In the genomic region with DNA sequence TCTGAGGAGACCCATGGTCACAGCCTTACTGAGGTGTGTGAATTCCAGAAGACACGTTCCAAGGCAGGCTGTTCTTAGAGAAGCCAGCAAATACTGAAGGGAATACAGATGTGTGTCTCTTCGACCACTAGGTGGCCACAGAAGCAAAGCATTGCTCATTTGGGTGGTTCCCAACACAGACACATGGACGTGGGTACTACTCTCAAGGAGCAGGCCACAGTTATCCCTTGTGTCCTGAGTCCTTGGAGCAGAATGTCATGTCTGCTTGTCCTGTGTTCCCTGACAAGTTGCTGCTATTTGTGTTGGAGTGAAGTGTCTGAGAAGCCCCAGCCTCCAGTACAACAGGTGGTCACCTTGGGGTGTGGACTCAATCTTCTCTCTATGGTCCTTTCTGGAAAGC, we compare ENCODE assay signal across 8 cellular contexts. TPM values are rescaled to one million over a fixed set of nuclear protein-coding genes. Genes with fewer than 3 reads are reported as not detected.
DNase-seq lines count a peak whose midpoint lies in the region; ATAC-seq and TF ChIP-seq lines count a peak whose summit lies in the region.

No MANE protein-coding gene starts in this region.

- no peak overlapping the region for H2BK20ac ChIP-seq in H9 (ENCODE audit: low read depth, low read length, poor library complexity, severe bottlenecking)

- no peak overlapping the region for H4K8ac ChIP-seq in H9 (replicated peaks; ENCODE audit: insufficient read length, low read depth, low read length)

- no peaks in the 10 kb centered on the region for H3K27me3 ChIP-seq in H9 (ENCODE audit: insufficient read depth, low read length)
- no peaks in the 10 kb centered on the region for H3K27me3 ChIP-seq in lower lobe of right lung (ENCODE audit: low read depth)

- H3K9ac ChIP-seq in H9 (ENCODE audit: extremely low read depth, insufficient read length, low read length) = no peak overlapping the region

- CTCF ChIA-PET in activated CD4-positive, alpha-beta T cell treated with anti-CD3 and anti-CD28 coated beads for 36 hours (lab: Charles Lee) = interaction anchor here (0.7 to 6.0 kb wide), 26 partner anchors 9 to 181 kb away, joined by 3 to 77 read pairs (median 6); a partner anchor contains a TSS

- H3K36me3 ChIP-seq in lower lobe of right lung = peaks cover 57% of the 10 kb centered on the region

- H3K4me2 ChIP-seq in H9 (ENCODE audit: insufficient read depth, insufficient read length, low read length) = no peak overlapping the region

- peaks cover 6 to 38% (median 29%) of the 10 kb centered on the region in 3 experiments; a peak in 6 of 7 replicates for H3K36me3 Mint-ChIP-seq in H9 (ENCODE audit: insufficient read depth in 1 of 3, low read depth in 3 of 3)
- peaks cover 45% of the 10 kb centered on the region for H3K36me3 Mint-ChIP-seq in activated CD4-positive, alpha-beta T cell treated with anti-CD3 and anti-CD28 coated beads for 36 hours (ENCODE audit: low read depth)

- POLR2A ChIA-PET in activated CD4-positive, alpha-beta T cell treated with anti-CD3 and anti-CD28 coated beads for 36 hours (lab: Charles Lee) = no interaction called here

- H3K27ac Mint-ChIP-seq in H9 = peak overlapping the region in 1 of 3 experiments; percentile 13; a peak in 1 of 7 replicates
- H3K27ac Mint-ChIP-seq in activated CD4-positive, alpha-beta T cell treated with anti-CD3 and anti-CD28 coated beads for 36 hours = peak overlapping the region; percentile 81

- no peaks in the 10 kb centered on the region for H3K23me2 ChIP-seq in H9 (ENCODE audit: insufficient read length, low read depth, low read length, poor library complexity, severe bottlenecking)

- H3K79me1 ChIP-seq in H9 (ENCODE audit: insufficient read depth, low read depth, low read length, poor library complexity, severe bottlenecking) = no peaks in the 10 kb centered on the region

- H3K27me3 Mint-ChIP-seq in H9 (ENCODE audit: low read depth) = no peaks in the 10 kb centered on the region
- no peaks in the 10 kb centered on the region for H3K27me3 Mint-ChIP-seq in activated CD4-positive, alpha-beta T cell treated with anti-CD3 and anti-CD28 coated beads for 36 hours

- H2BK12ac ChIP-seq in H9 (ENCODE audit: insufficient read length, low read depth, low read length) = no peak overlapping the region

- no peak overlapping the region for H2BK120ac ChIP-seq in H9 (ENCODE audit: low read depth, low read length, poor library complexity, severe bottlenecking)

- no peak overlapping the region for H3K56ac ChIP-seq in H9 (ENCODE audit: insufficient read length, low read depth, low read length)

- no peak overlapping the region for H2AFZ ChIP-seq in H9 (ENCODE audit: low read length)

- TF ChIP-seq CTCF in H9 (conservative IDR thresholded peaks at IDR 0.05) (peak; percentile 86), lower lobe of right lung (IDR thresholded peaks at IDR 0.05) (peak; percentile 79)

- no peak overlapping the region for H3K23ac ChIP-seq in H9 (ENCODE audit: insufficient read length, low read depth, low read length)

- WGBS in H9 (ENCODE audit: extremely low coverage, insufficient read length, low lambda C conversion rate) = no CpG with 5 or more reads among the region's 3 CpGs

- H3K4me1 ChIP-seq in H9 (ENCODE audit: insufficient read depth, low read length) (no peaks in the 10 kb centered on the region), lower lobe of right lung (peaks cover 30% of the 10 kb centered on the region)

- no peak overlapping the region for H3K4me3 Mint-ChIP-seq in H9
- no peak overlapping the region for H3K4me3 Mint-ChIP-seq in activated CD4-positive, alpha-beta T cell treated with anti-CD3 and anti-CD28 coated beads for 36 hours

- no peak overlapping the region for H4K91ac ChIP-seq in H9 (ENCODE audit: insufficient read length, low read depth, low read length)

- intact Hi-C loops in activated CD4-positive, alpha-beta T cell treated with anti-CD3 and anti-CD28 coated beads for 36 hours (cut with DNase I, micrococcal nuclease) = loop anchor here (1.0 to 5.0 kb wide), 4 partner anchors 42 to 451 kb away; a partner anchor contains a TSS
- intact Hi-C loops in lower lobe of right lung (cut with DNase I) = no loop called here

- H3K4ac ChIP-seq in H9 (ENCODE audit: low read depth, low read length) = no peak overlapping the region

- H3K9me3 ChIP-seq in H9 (ENCODE audit: control insufficient read depth, low read depth, low read length) (no peaks in the 10 kb centered on the region), lower lobe of right lung (no peaks in the 10 kb centered on the region)

- H3K9me3 Mint-ChIP-seq in H9 = no peaks in the 10 kb centered on the region
- no peaks in the 10 kb centered on the region for H3K9me3 Mint-ChIP-seq in activated CD4-positive, alpha-beta T cell treated with anti-CD3 and anti-CD28 coated beads for 36 hours (ENCODE audit: low read depth)

- H3K79me2 ChIP-seq in H9 (ENCODE audit: insufficient read depth, low read length) = no peaks in the 10 kb centered on the region

- no peak overlapping the region for H3K14ac ChIP-seq in H9 (ENCODE audit: insufficient read depth, low read length)

- H2BK5ac ChIP-seq in H9 (ENCODE audit: insufficient read length, low read length) = no peak overlapping the region

- no peaks in the 10 kb centered on the region for H4K20me1 ChIP-seq in H9 (ENCODE audit: control insufficient read depth, insufficient read depth, insufficient read length)

- no peak overlapping the region for H2AK5ac ChIP-seq in H9 (ENCODE audit: insufficient read length, low read length)

- ATAC-seq in activated CD4-positive, alpha-beta T cell treated with anti-CD3 and anti-CD28 coated beads for 36 hours = peak; percentile 72
- peak; percentile 81 to 87 for ATAC-seq in lower lobe of right lung
- no peak for ATAC-seq in GM21367 (IDR thresholded peaks at IDR 0.05; ENCODE audit: unreplicated experiment)

- H3K4me1 Mint-ChIP-seq in H9 = peaks cover 13 to 17% of the 10 kb centered on the region in 2 experiments
- H3K4me1 Mint-ChIP-seq in activated CD4-positive, alpha-beta T cell treated with anti-CD3 and anti-CD28 coated beads for 36 hours = peaks cover 48% of the 10 kb centered on the region

- H3K27ac ChIP-seq in H9 (ENCODE audit: insufficient read length, low read depth, low read length) = no peak overlapping the region
- no peak overlapping the region for H3K27ac ChIP-seq in lower lobe of right lung

- no peak overlapping the region for H3K18ac ChIP-seq in H9 (ENCODE audit: insufficient read length, low read depth, low read length)

- no peak overlapping the region for H2BK15ac ChIP-seq in H9 (ENCODE audit: low read depth, low read length)

- H3K4me3 ChIP-seq in lower lobe of right lung = no peak overlapping the region

- H4K5ac ChIP-seq in H9 (ENCODE audit: insufficient read length, low read depth, low read length) = peak overlapping the region; percentile 10

- DNase-seq in COLO668 (lab: John Stamatoyannopoulos, UW; ENCODE audit: unreplicated experiment) (peak; percentile 43), H9 (peak; percentile 71), NCI-H226 (peak; percentile 51), dedifferentiated amniotic fluid mesenchymal stem cell (ENCODE audit: extremely low spot score) (peak; percentile 85), lower lobe of right lung (no peak)
- DNase-seq in activated CD4-positive, alpha-beta T cell treated with anti-CD3 and anti-CD28 coated beads for 36 hours = peak; percentile 75
- DNase-seq in stimulated activated CD8-positive, alpha-beta memory T cell treated with anti-CD3 and anti-CD28 coated beads, Interleukin-4, amount 100 ng/mL, for 1 hour (ENCODE audit: low read depth in 2 of 2, low spot score in 1 of 2) = peak; percentile 28 to 31

- H3T11ph ChIP-seq in H9 (ENCODE audit: low read length) = no peak overlapping the region

RNA-seq across cellular contexts. Expression of a gene that starts 30.3 kb away (rescaled TPM):
- 44.4 and 45.7 TPM in 2 replicates for total RNA-seq in H9 (2021)
- total RNA-seq in activated CD4-positive, alpha-beta T cell treated with anti-CD3 and anti-CD28 coated beads for 36 hours = 10 to 100 TPM; 67.7 to 80.2 TPM
- 53.8 TPM for total RNA-seq in lower lobe of right lung

RNA-seq across cellular contexts. Expression of a gene that starts 32.0 kb away (rescaled TPM):
- total RNA-seq in H9 (2021) (74.1 and 78.9 TPM in 2 replicates), lower lobe of right lung (43.5 TPM)
- 10 to 100 TPM; 27.1 to 29.5 TPM for total RNA-seq in activated CD4-positive, alpha-beta T cell treated with anti-CD3 and anti-CD28 coated beads for 36 hours

RNA-seq across cellular contexts. Expression of a gene that starts 32.1 kb away (rescaled TPM):
- total RNA-seq in H9 (2021) (49.7 and 50.5 TPM in 2 replicates), lower lobe of right lung (21.1 TPM)
- total RNA-seq in activated CD4-positive, alpha-beta T cell treated with anti-CD3 and anti-CD28 coated beads for 36 hours = 10 to 100 TPM; 28.3 to 30.2 TPM

RNA-seq across cellular contexts. Expression of a gene that starts 49.7 kb away (rescaled TPM):
- total RNA-seq in H9 (2021) = 1.4 and 2.0 TPM in 2 replicates
- total RNA-seq in activated CD4-positive, alpha-beta T cell treated with anti-CD3 and anti-CD28 coated beads for 36 hours = under 1 TPM; 0.09 to 0.18 TPM
- total RNA-seq in lower lobe of right lung = 0.21 TPM
